ENCODE assay signal across 22 cellular contexts in genomic region chr1:17451731-17452130, GRCh38.
"Had no signal": no experiment of that assay in that cellular context is flagged by ENCODE, and none has a peak within 500 bp of the region (broad histone marks: within the 10 kb centered on the region; RNA-seq: fewer than 3 reads in every experiment).

No MANE protein-coding gene starts in this region.

- DNase-seq: activated CD8-positive, alpha-beta memory T cell treated with anti-CD3 and anti-CD28 coated beads for 24 hours; activated CD8-positive, alpha-beta memory T cell treated with anti-CD3 and anti-CD28 coated beads, Interleukin-2, amount 50 U/mL, for 48 hours; activated naive CD4-positive, alpha-beta T cell; activated naive CD8-positive, alpha-beta T cell treated with anti-CD3 and anti-CD28 coated beads, Interleukin-2, amount 10 ng/mL, durations not matched to agents 7 days and 5 days; activated T-cell treated with anti-CD3 and anti-CD28 coated beads, Interleukin-2, amount 50 U/mL, for 4 hours; amniotic stem cell; cerebellar nuclear complex; cortex of kidney; foreskin fibroblast; heart right ventricle; lower lobe of right lung; mesendoderm; naive thymus-derived CD4-positive, alpha-beta T cell; retina; spleen; stimulated activated CD4-positive, alpha-beta T cell treated with anti-CD3 and anti-CD28 coated beads, Interleukin-4, amount 100 ng/mL, for 24 hours; stimulated activated naive CD8-positive, alpha-beta T cell treated with anti-CD3 and anti-CD28 coated beads, Interleukin-15, Interleukin-2, amounts not matched to agents 100 U/mL and 50 U/mL, for 24 hours; T-helper 9 cell; thyroid gland had no signal

- H3K4me1 Mint-ChIP-seq: activated naive CD8-positive, alpha-beta T cell treated with anti-CD3 and anti-CD28 coated beads, Interleukin-2, amount 10 ng/mL, durations not matched to agents 7 days and 5 days; naive thymus-derived CD4-positive, alpha-beta T cell; neural crest cell had no signal

- ATAC-seq: activated T-cell treated with anti-CD3 and anti-CD28 coated beads, Interleukin-2, amount 50 U/mL, for 4 hours; heart right ventricle; lower lobe of right lung; naive thymus-derived CD4-positive, alpha-beta T cell; stimulated activated naive CD8-positive, alpha-beta T cell treated with anti-CD3 and anti-CD28 coated beads, Interleukin-15, Interleukin-2, amounts not matched to agents 100 U/mL and 50 U/mL, for 24 hours had no signal

- H3K27ac Mint-ChIP-seq: activated naive CD8-positive, alpha-beta T cell treated with anti-CD3 and anti-CD28 coated beads, Interleukin-2, amount 10 ng/mL, durations not matched to agents 7 days and 5 days; activated T-helper 2 cell treated with anti-CD3 and anti-CD28 coated beads, Interferon-gamma antibody, Interleukin-2, Interleukin-4, amounts not matched to agents 10 μg/mL and 5 μg/mL and 100 μg/mL, durations not matched to agents 14 hours and 24 hours and 36 hours had no signal

- H3K27me3 ChIP-seq: thyroid gland had no signal

- H3K9me3 Mint-ChIP-seq: activated naive CD8-positive, alpha-beta T cell treated with anti-CD3 and anti-CD28 coated beads, Interleukin-2, amount 10 ng/mL, durations not matched to agents 7 days and 5 days; activated T-cell treated with anti-CD3 and anti-CD28 coated beads, Interleukin-2, amount 50 U/mL, for 4 hours; activated T-helper 2 cell treated with anti-CD3 and anti-CD28 coated beads, Interferon-gamma antibody, Interleukin-2, Interleukin-4, amounts not matched to agents 10 μg/mL and 5 μg/mL and 100 μg/mL, durations not matched to agents 14 hours and 24 hours and 36 hours; naive thymus-derived CD4-positive, alpha-beta T cell; neural crest cell had no signal

- H3K4me3 ChIP-seq: heart right ventricle, lower lobe of right lung, spleen, thyroid gland had no signal

- H3K4me3 Mint-ChIP-seq: activated naive CD8-positive, alpha-beta T cell treated with anti-CD3 and anti-CD28 coated beads, Interleukin-2, amount 10 ng/mL, durations not matched to agents 7 days and 5 days; activated T-cell treated with anti-CD3 and anti-CD28 coated beads, Interleukin-2, amount 50 U/mL, for 4 hours; naive thymus-derived CD4-positive, alpha-beta T cell; neural crest cell had no signal

- H3K27me3 Mint-ChIP-seq: activated naive CD8-positive, alpha-beta T cell treated with anti-CD3 and anti-CD28 coated beads, Interleukin-2, amount 10 ng/mL, durations not matched to agents 7 days and 5 days; naive thymus-derived CD4-positive, alpha-beta T cell had no signal

- FAIRE-seq: keratinocyte had no signal

- H3K27ac ChIP-seq: heart right ventricle, lower lobe of right lung, spleen, thyroid gland had no signal

- H3K36me3 Mint-ChIP-seq: activated naive CD8-positive, alpha-beta T cell treated with anti-CD3 and anti-CD28 coated beads, Interleukin-2, amount 10 ng/mL, durations not matched to agents 7 days and 5 days; naive thymus-derived CD4-positive, alpha-beta T cell had no signal

- H3K36me3 ChIP-seq: heart right ventricle, lower lobe of right lung, spleen, thyroid gland had no signal

- H3K9me3 ChIP-seq: heart right ventricle, lower lobe of right lung, spleen, thyroid gland had no signal

- H3K4me1 ChIP-seq: heart right ventricle, lower lobe of right lung, spleen, thyroid gland had no signal
